Comparison of ENCODE assay signal across 1 cellular context in genomic region chr10:119686465-119687191, GRCh38.
TF ChIP-seq lines count a peak whose summit lies in the region.

No MANE protein-coding gene starts in this region.

TF ChIP-seq in HepG2, 621 proteins besides CTCF, POLR2A, EP300 and RAD21 (continued from another document and continues in another):
- TF ChIP-seq GATAD1 (CRISPR knock-in tag; IDR thresholded peaks at IDR 0.05) (peak; percentile 23; the same call in 1 of the 2 replicates), SNAPC2 (CRISPR knock-in tag; IDR thresholded peaks at IDR 0.05) (peak; percentile 56; the same call in 1 of the 2 replicates), CBX5 (CRISPR knock-in tag; IDR thresholded peaks at IDR 0.05; ENCODE audit: borderline replicate concordance) (peak; percentile 30; the same call in 1 of the 2 replicates), TSC22D2 (CRISPR knock-in tag; IDR thresholded peaks at IDR 0.05; ENCODE audit: borderline replicate concordance) (0 out of 2 replicates have a peak, but pooled peaks have one; percentile 17), ZC3H13 (CRISPR knock-in tag; IDR thresholded peaks at IDR 0.05) (no peak), ZNF841 (CRISPR knock-in tag; IDR thresholded peaks at IDR 0.05; ENCODE audit: borderline replicate concordance) (no peak), TRAFD1 (CRISPR knock-in tag; IDR thresholded peaks at IDR 0.05; ENCODE audit: borderline replicate concordance) (no peak), FOXA3 (CRISPR knock-in tag; IDR thresholded peaks at IDR 0.05) (peak; percentile 33), ATF4 (CRISPR knock-in tag; IDR thresholded peaks at IDR 0.05) (no peak), ZNF280B (CRISPR knock-in tag; IDR thresholded peaks at IDR 0.05; ENCODE audit: borderline replicate concordance) (no peak), MEF2D (CRISPR knock-in tag; IDR thresholded peaks at IDR 0.05) (no peak), ZBTB42 (CRISPR knock-in tag; IDR thresholded peaks at IDR 0.05) (no peak), ZNF556 (CRISPR knock-in tag; IDR thresholded peaks at IDR 0.05; ENCODE audit: borderline replicate concordance) (peak; percentile 33; the same call in 1 of the 2 replicates), NFRKB (IDR thresholded peaks at IDR 0.05) (no peak), HOXD1 (CRISPR knock-in tag; IDR thresholded peaks at IDR 0.05) (no peak), DBP (CRISPR knock-in tag; IDR thresholded peaks at IDR 0.05; ENCODE audit: not compliant biosample characterization) (no peak), ZNF329 (CRISPR knock-in tag; IDR thresholded peaks at IDR 0.05; ENCODE audit: low read depth) (0 out of 2 replicates have a peak, but pooled peaks have one; percentile 35), CBFB (CRISPR knock-in tag; IDR thresholded peaks at IDR 0.05) (no peak), TBX2 (CRISPR knock-in tag; IDR thresholded peaks at IDR 0.05; ENCODE audit: borderline replicate concordance) (peak; percentile 72), TMF1 (CRISPR knock-in tag; IDR thresholded peaks at IDR 0.05; ENCODE audit: low read depth) (no peak), ZNF563 (CRISPR knock-in tag; IDR thresholded peaks at IDR 0.05) (0 out of 2 replicates have a peak, but pooled peaks have one; percentile 14), SP1 (IDR thresholded peaks at IDR 0.05) (no peak), SP1 (CRISPR knock-in tag; IDR thresholded peaks at IDR 0.05) (no peak), MXI1 (IDR thresholded peaks at IDR 0.05; ENCODE audit: borderline replicate concordance, low read depth, low read length) (peak; percentile 17; the same call in 1 of the 3 replicates), ZBTB7B (CRISPR knock-in tag; IDR thresholded peaks at IDR 0.05) (peak; percentile 72; the same call in 1 of the 2 replicates), SRF (IDR thresholded peaks at IDR 0.05; ENCODE audit: low read depth, low read length) (no peak), ATF7-NPFF (CRISPR knock-in tag; IDR thresholded peaks at IDR 0.05; ENCODE audit: low read depth) (no peak), HDAC1 (CRISPR knock-in tag; IDR thresholded peaks at IDR 0.05) (0 out of 2 replicates have a peak, but pooled peaks have one; percentile 25), ZNF687 (CRISPR knock-in tag; IDR thresholded peaks at IDR 0.05) (peak; percentile 44), ZNF30 (CRISPR knock-in tag; IDR thresholded peaks at IDR 0.05) (no peak), ZGPAT (CRISPR knock-in tag; IDR thresholded peaks at IDR 0.05) (peak; percentile 25; the same call in 1 of the 2 replicates), CENPX (CRISPR knock-in tag; IDR thresholded peaks at IDR 0.05) (no peak), SALL1 (CRISPR knock-in tag; IDR thresholded peaks at IDR 0.05) (peak; percentile 62; the same call in 1 of the 2 replicates), ZNF296 (CRISPR knock-in tag; conservative IDR thresholded peaks at IDR 0.05) (no peak), HMGXB4 (CRISPR knock-in tag; IDR thresholded peaks at IDR 0.05; ENCODE audit: borderline replicate concordance in 1 of 2, low read depth in 1 of 2) (peak; percentile 66 to 82; a peak in 3 of 4 replicates), MIER3 (CRISPR knock-in tag; IDR thresholded peaks at IDR 0.05; ENCODE audit: borderline replicate concordance) (peak; percentile 27; the same call in 1 of the 2 replicates), JUND (CRISPR knock-in tag; IDR thresholded peaks at IDR 0.05) (0 out of 2 replicates have a peak, but pooled peaks have one; percentile 28), ZBTB44 (CRISPR knock-in tag; IDR thresholded peaks at IDR 0.05) (no peak), ZNF670 (CRISPR knock-in tag; IDR thresholded peaks at IDR 0.05; ENCODE audit: borderline replicate concordance) (no peak)
